In genomic region chr2:78768016-78768415, GRCh38 we compare ENCODE assay signal across 23 cellular contexts.
"Had no signal": no experiment of that assay in that cellular context is flagged by ENCODE, and none has a peak within 500 bp of the region (broad histone marks: within the 10 kb centered on the region; RNA-seq: fewer than 3 reads in every experiment).

No MANE protein-coding gene starts in this region.

- H3K36me3 Mint-ChIP-seq: activated naive CD4-positive, alpha-beta T cell treated with anti-CD3 and anti-CD28 coated beads, Interleukin-2, amount 50 U/mL, for 24 hours; brain had no signal

- ATAC-seq: activated CD8-positive, alpha-beta T cell treated with anti-CD3 and anti-CD28 coated beads, Interleukin-2, amount 10 ng/mL, durations not matched to agents 7 days and 5 days; PC-3 had no signal

- H3K4me3 Mint-ChIP-seq: activated CD8-positive, alpha-beta T cell treated with anti-CD3 and anti-CD28 coated beads, Interleukin-2, amount 10 ng/mL, durations not matched to agents 7 days and 5 days; activated naive CD4-positive, alpha-beta T cell treated with anti-CD3 and anti-CD28 coated beads, Interleukin-2, amount 50 U/mL, for 24 hours; brain; central memory CD8-positive, alpha-beta T cell; T-helper 1 cell treated with Interleukin-12 subunit alpha and Interleukin-12 subunit beta and Interleukin-4 antibody, amounts not matched to agents 30 μg/mL and 1 μg/mL, for 36 hours had no signal

- H3K27ac Mint-ChIP-seq: activated CD8-positive, alpha-beta T cell treated with anti-CD3 and anti-CD28 coated beads, Interleukin-2, amount 10 ng/mL, durations not matched to agents 7 days and 5 days; activated naive CD4-positive, alpha-beta T cell treated with anti-CD3 and anti-CD28 coated beads, Interleukin-2, amount 50 U/mL, for 24 hours; brain; T-helper 1 cell treated with Interleukin-12 subunit alpha and Interleukin-12 subunit beta and Interleukin-4 antibody, amounts not matched to agents 30 μg/mL and 1 μg/mL, for 36 hours had no signal

- DNase-seq: activated CD4-positive, alpha-beta T cell treated with anti-CD3 and anti-CD28 coated beads for 48 hours; activated CD4-positive, alpha-beta T cell treated with anti-CD3 and anti-CD28 coated beads, Interleukin-2, amount 50 U/mL, for 4 hours; activated CD4-positive, CD25-positive, alpha-beta regulatory T cell treated with anti-CD3 and anti-CD28 coated beads, Interleukin-2, amount 50 U/mL, for 72 hours; activated CD8-positive, alpha-beta memory T cell treated with anti-CD3 and anti-CD28 coated beads, Interleukin-2, amount 50 U/mL, for 48 hours; activated CD8-positive, alpha-beta T cell treated with anti-CD3 and anti-CD28 coated beads, Interleukin-2, amount 10 ng/mL, durations not matched to agents 7 days and 5 days; activated T-cell treated with anti-CD3 and anti-CD28 coated beads, Interleukin-2, amount 50 U/mL, for 1 hour; amygdala; Kasumi-1; KBM-7; NCI-H1436 treated with DMSO at 0.1 percent for 48 hours; NCI-H187; NCI-H2081; NCI-H2171; NCI-H2227 treated with DMSO at 0.1 percent for 48 hours; NCI-H446 treated with DMSO at 0.1 percent for 48 hours; NCI-H524 treated with DMSO at 0.1 percent for 48 hours; NCI-H82; PC-3; SHP77 treated with DMSO at 0.1 percent for 48 hours had no signal

- H3K27me3 Mint-ChIP-seq: activated naive CD4-positive, alpha-beta T cell treated with anti-CD3 and anti-CD28 coated beads, Interleukin-2, amount 50 U/mL, for 24 hours; brain; central memory CD8-positive, alpha-beta T cell had no signal

- H3K4me1 Mint-ChIP-seq: activated naive CD4-positive, alpha-beta T cell treated with anti-CD3 and anti-CD28 coated beads, Interleukin-2, amount 50 U/mL, for 24 hours; central memory CD8-positive, alpha-beta T cell had no signal
